Comparison of ENCODE assay signal across 21 cellular contexts in genomic region chr3:126668450-126669401, GRCh38.
"Had no signal": no experiment of that assay in that cellular context is flagged by ENCODE, and none has a peak within 500 bp of the region (broad histone marks: within the 10 kb centered on the region; RNA-seq: fewer than 3 reads in every experiment).

No MANE protein-coding gene starts in this region.

- H3K9me3 ChIP-seq: left lung, ovary, psoas muscle, sigmoid colon, thoracic aorta, upper lobe of left lung had no signal

- H2AFZ ChIP-seq: hepatocyte had no signal

- H3K4me3 ChIP-seq: dorsolateral prefrontal cortex, gastroesophageal sphincter, heart left ventricle, hepatocyte, left lung, ovary, psoas muscle, sigmoid colon, thoracic aorta, tibial nerve, upper lobe of left lung had no signal

- H3K36me3 ChIP-seq: gastroesophageal sphincter, heart left ventricle, left lung, ovary, sigmoid colon, thoracic aorta, tibial nerve, upper lobe of left lung had no signal

- H3K4me2 ChIP-seq: hepatocyte had no signal

- H3K27ac ChIP-seq: dorsolateral prefrontal cortex, epithelial cell of prostate, foreskin keratinocyte, gastroesophageal sphincter, heart left ventricle, hepatocyte, left lung, ovary, psoas muscle, sigmoid colon, thoracic aorta, tibial nerve, upper lobe of left lung had no signal

- H3K27me3 ChIP-seq: dorsolateral prefrontal cortex, heart left ventricle, hepatocyte, left lung, ovary, sigmoid colon, tibial nerve, upper lobe of left lung had no signal

- H3K4me1 ChIP-seq: foreskin keratinocyte, gastroesophageal sphincter, heart left ventricle, left lung, psoas muscle, sigmoid colon, tibial nerve, upper lobe of left lung had no signal

- DNase-seq: dorsolateral prefrontal cortex; effector CD4-positive, alpha-beta T cell; foreskin keratinocyte; heart left ventricle; left cardiac atrium; mesenchymal stem cell; midbrain; naive thymus-derived CD4-positive, alpha-beta T cell; occipital lobe; psoas muscle; stimulated activated CD4-positive, alpha-beta T cell treated with anti-CD3 and anti-CD28 coated beads, Interleukin-2, amount 100 ng/mL, for 48 hours; stimulated activated naive B cell treated with anti-CD40 and anti-IgM and Interleukin-4, amounts not matched to agents 10 μg/mL and 1 μg/mL and 100 μg/mL, for 72 hours; upper lobe of left lung had no signal
